Comparison of ENCODE assay signal across 8 cellular contexts in genomic region chr15:75561888-75562287, GRCh38.
"Had no signal": no experiment of that assay in that cellular context is flagged by ENCODE, and none has a peak within 500 bp of the region (broad histone marks: within the 10 kb centered on the region; RNA-seq: fewer than 3 reads in every experiment).

No MANE protein-coding gene starts in this region.

- H3K9me3 ChIP-seq: HAP-1 had no signal

- H3K9ac ChIP-seq: GM23248 had no signal

- H3K27me3 Mint-ChIP-seq: IgD-negative memory B cell had no signal

- H3K27ac ChIP-seq: GM23248 had no signal

- FAIRE-seq: HTR-8/SVneo had no signal

- ATAC-seq: HCT116 had no signal

- DNase-seq: GM23248, GOT3, H7, KG1 had no signal

- H3K4me3 Mint-ChIP-seq: IgD-negative memory B cell had no signal

- H3K4me1 ChIP-seq: HAP-1 had no signal

- H3K27ac Mint-ChIP-seq: IgD-negative memory B cell had no signal

- H3K9me3 Mint-ChIP-seq: IgD-negative memory B cell had no signal

- H2AFZ ChIP-seq: GM23248 had no signal

- H3K4me3 ChIP-seq: GM23248, HAP-1 had no signal
